Comparison of ENCODE assay signal across 1 cellular context in the genomic region with DNA sequence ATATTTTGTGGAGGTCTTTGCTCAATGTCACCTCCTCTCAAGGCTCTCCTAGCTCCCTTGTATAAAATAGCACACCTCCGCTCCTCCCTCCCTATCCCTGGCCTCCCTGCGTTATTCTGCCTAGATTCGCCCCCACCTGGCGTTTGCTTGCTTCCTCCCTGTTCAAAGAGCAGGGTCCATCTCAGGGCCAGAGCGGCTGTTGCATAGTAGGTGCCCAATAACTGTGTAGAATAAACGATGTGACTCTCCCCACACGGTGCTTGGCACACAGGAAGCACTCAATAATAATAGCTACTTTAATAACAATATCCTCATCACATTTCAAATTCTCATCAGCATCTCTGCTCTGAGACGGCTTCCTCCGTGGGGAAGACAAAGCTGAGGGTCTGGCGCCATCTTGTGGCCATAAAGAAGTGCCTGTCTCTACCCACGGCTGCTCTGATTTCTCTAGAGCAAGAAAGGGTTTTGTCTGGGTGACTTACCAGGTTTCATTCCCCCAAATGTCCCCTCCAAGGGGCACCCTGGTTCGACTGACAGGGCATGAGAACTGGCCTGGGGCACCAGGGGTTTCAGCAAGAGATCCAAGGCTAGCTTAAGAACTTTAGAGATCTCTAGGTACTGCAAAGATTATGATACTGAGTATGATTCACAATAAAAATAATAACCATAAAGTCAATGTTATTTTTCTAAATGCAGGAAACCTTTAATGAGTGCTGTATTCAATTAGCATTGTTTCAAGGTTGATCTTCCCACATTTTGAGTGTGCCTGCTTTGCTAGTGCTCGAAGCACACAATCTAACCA.
A peak's percentile ranks its signal among the peaks of the same experiment; 100 is the strongest.
TF ChIP-seq lines count a peak whose summit lies in the region.

No MANE protein-coding gene starts in this region.

TF ChIP-seq in IMR-90, 13 proteins besides CTCF, POLR2A, EP300 and RAD21:
- TF ChIP-seq SMC3 (IDR thresholded peaks at IDR 0.05; ENCODE audit: low read depth, low read length) = peak; percentile 96
- TF ChIP-seq, protein P1, sequence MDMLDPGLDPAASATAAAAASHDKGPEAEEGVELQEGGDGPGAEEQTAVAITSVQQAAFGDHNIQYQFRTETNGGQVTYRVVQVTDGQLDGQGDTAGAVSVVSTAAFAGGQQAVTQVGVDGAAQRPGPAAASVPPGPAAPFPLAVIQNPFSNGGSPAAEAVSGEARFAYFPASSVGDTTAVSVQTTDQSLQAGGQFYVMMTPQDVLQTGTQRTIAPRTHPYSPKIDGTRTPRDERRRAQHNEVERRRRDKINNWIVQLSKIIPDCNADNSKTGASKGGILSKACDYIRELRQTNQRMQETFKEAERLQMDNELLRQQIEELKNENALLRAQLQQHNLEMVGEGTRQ (IDR thresholded peaks at IDR 0.05; ENCODE audit: low read depth, low read length) = no peak
